In genomic region chr17:32943647-32944191, GRCh38 we compare ENCODE assay signal across 14 cellular contexts. TPM values are rescaled to one million over a fixed set of nuclear protein-coding genes. Genes with fewer than 3 reads are reported as not detected.
DNase-seq lines count a peak whose midpoint lies in the region; ATAC-seq and TF ChIP-seq lines count a peak whose summit lies in the region.
"Had no signal": no experiment of that assay in that cellular context is flagged by ENCODE, and none has a peak within 500 bp of the region (broad histone marks: within the 10 kb centered on the region; RNA-seq: fewer than 3 reads in every experiment).

No MANE protein-coding gene starts in this region.

- no peaks in the 10 kb centered on the region for H3K9me3 Mint-ChIP-seq in stimulated activated naive CD8-positive, alpha-beta T cell treated with anti-CD3 and anti-CD28 coated beads, Interleukin-15, amount 100 ng/mL, for 72 hours
- H3K9me3 Mint-ChIP-seq: activated T-cell treated with anti-CD3 and anti-CD28 coated beads, Interleukin-2, amount 50 U/mL, for 72 hours; dendritic cell treated with granulocyte-macrophage colony-stimulating factor and Interleukin-4, amounts not matched to agents 40 ng/mL and 50 ng/mL, for 4 days had no signal

- H2BK20ac ChIP-seq in IMR-90 (ENCODE audit: low read depth, low read length): 0 out of 2 replicates have a peak overlapping the region, but pooled peaks have one; percentile 26

- peaks cover 10% of the 10 kb centered on the region; the same call in 1 of the 2 replicates for H3K9me1 ChIP-seq in IMR-90 (ENCODE audit: insufficient read depth, low read length)

- H3K27ac Mint-ChIP-seq in stimulated activated naive CD8-positive, alpha-beta T cell treated with anti-CD3 and anti-CD28 coated beads, Interleukin-15, amount 100 ng/mL, for 72 hours: no peak overlapping the region
- H3K27ac Mint-ChIP-seq: activated T-cell treated with anti-CD3 and anti-CD28 coated beads, Interleukin-2, amount 50 U/mL, for 72 hours; dendritic cell treated with granulocyte-macrophage colony-stimulating factor and Interleukin-4, amounts not matched to agents 40 ng/mL and 50 ng/mL, for 4 days had no signal

- no peaks in the 10 kb centered on the region for H3K4me1 Mint-ChIP-seq in stimulated activated naive CD8-positive, alpha-beta T cell treated with anti-CD3 and anti-CD28 coated beads, Interleukin-15, amount 100 ng/mL, for 72 hours

- H2AFZ ChIP-seq in IMR-90 (replicated peaks; ENCODE audit: low read length, poor library complexity): no peak overlapping the region

- 0 out of 2 replicates have a peak overlapping the region, but pooled peaks have one; percentile 17 for H3K18ac ChIP-seq in IMR-90 (ENCODE audit: low read depth, low read length)

- H3K9ac ChIP-seq in IMR-90 (ENCODE audit: low read depth, low read length): no peak overlapping the region
- H3K9ac ChIP-seq: KMS-11 had no signal

- no peak overlapping the region for H3K56ac ChIP-seq in IMR-90 (ENCODE audit: extremely low read depth, insufficient read depth, low read length)

- in situ Hi-C loops in IMR-90 (cut with MboI; ENCODE audit: low sequenced_read_pairs): no loop called here

- no peak overlapping the region for H2BK15ac ChIP-seq in IMR-90 (ENCODE audit: low read depth, low read length)

- H4K91ac ChIP-seq in IMR-90 (ENCODE audit: insufficient read depth, low read depth, low read length): 0 out of 2 replicates have a peak overlapping the region, but pooled peaks have one; percentile 16

- H3K4me2 ChIP-seq in IMR-90 (ENCODE audit: low read depth, low read length): peak overlapping the region; percentile 22; the same call in 1 of the 2 replicates
- H3K4me2 ChIP-seq: KMS-11 had no signal

- no peak for TF ChIP-seq POLR2A in IMR-90 (IDR thresholded peaks at IDR 0.05; ENCODE audit: low read depth, low read length)

- H3K36me3 ChIP-seq in IMR-90 (ENCODE audit: control insufficient read depth, insufficient read depth, low read length): peaks cover 24% of the 10 kb centered on the region
- H3K36me3 ChIP-seq in lung (ENCODE audit: control insufficient read depth in 2 of 2, insufficient read depth in 2 of 2, low read length in 2 of 2): peaks cover 4 to 7% of the 10 kb centered on the region in 2 donors
- peaks cover 5% of the 10 kb centered on the region for H3K36me3 ChIP-seq in upper lobe of right lung

- H3K9me3 ChIP-seq in IMR-90 (ENCODE audit: control insufficient read depth, insufficient read depth, low read length) (no peaks in the 10 kb centered on the region), lung (ENCODE audit: control insufficient read depth in 2 of 2, insufficient read depth in 1 of 2, low read length in 1 of 2) (peaks cover 0 to 3% of the 10 kb centered on the region in 2 donors), upper lobe of right lung (no peaks in the 10 kb centered on the region)

- CTCF ChIA-PET in IMR-90 (lab: Yijun Ruan, JAX): interaction anchor here (1.3 kb wide), 1 partner anchor 13 kb away, joined by 3 read pairs; no protein-coding TSS in a partner anchor

- H3K4me1 ChIP-seq in IMR-90 (ENCODE audit: control insufficient read depth, insufficient read depth, low read length): peaks cover 14% of the 10 kb centered on the region
- peaks cover 0 to 3% of the 10 kb centered on the region in 2 donors for H3K4me1 ChIP-seq in lung (ENCODE audit: control insufficient read depth in 2 of 2, insufficient read depth in 2 of 2, low read length in 2 of 2)
- H3K4me1 ChIP-seq in upper lobe of right lung: no peaks in the 10 kb centered on the region

- peak overlapping the region; percentile 1; the same call in 1 of the 2 replicates for H2BK120ac ChIP-seq in IMR-90 (ENCODE audit: low read depth, low read length)

- no peak for TF ChIP-seq CTCF in IMR-90 (conservative IDR thresholded peaks at IDR 0.05; ENCODE audit: low read depth, low read length)
- no peak for TF ChIP-seq CTCF in lung (IDR thresholded peaks at IDR 0.05; ENCODE audit: control extremely low read depth, extremely low read depth)
- TF ChIP-seq CTCF in upper lobe of right lung (IDR thresholded peaks at IDR 0.05): no peak

- H3K27me3 Mint-ChIP-seq in stimulated activated naive CD8-positive, alpha-beta T cell treated with anti-CD3 and anti-CD28 coated beads, Interleukin-15, amount 100 ng/mL, for 72 hours: peaks cover 14% of the 10 kb centered on the region

- no peak overlapping the region; the same call in 1 of the 2 replicates for H4K5ac ChIP-seq in IMR-90 (ENCODE audit: low read depth, low read length)

- no TSS peak for BruUV-seq in IMR-90 (replicated peaks; lab: Mats Ljungman, UMichigan)

- intact Hi-C loops in IMR-90 (cut with micrococcal nuclease) (loop anchor here (1.0 kb wide), 1 partner anchor 15 kb away; the partner anchor contains the start of gene TMEM98), upper lobe of right lung (cut with DNase I) (no loop called here)

- POLR2A ChIA-PET in IMR-90 (lab: Charles Lee; ENCODE audit: unreplicated experiment): no interaction called here

- no peaks in the 10 kb centered on the region for H4K20me1 ChIP-seq in IMR-90 (ENCODE audit: insufficient read depth, low read length)

- ATAC-seq in IMR-90 (ENCODE audit: low read depth): peak; percentile 80
- peak; percentile 31 for ATAC-seq in lung (ENCODE audit: insufficient read depth, low FRiP score)
- ATAC-seq in upper lobe of right lung: peak; percentile 82
- no peak for ATAC-seq in stimulated activated naive CD8-positive, alpha-beta T cell treated with anti-CD3 and anti-CD28 coated beads, Interleukin-15, amount 100 ng/mL, for 72 hours
- ATAC-seq: activated T-cell treated with anti-CD3 and anti-CD28 coated beads, Interleukin-2, amount 50 U/mL, for 72 hours had no signal

- TF ChIP-seq RAD21 in IMR-90 (IDR thresholded peaks at IDR 0.05; ENCODE audit: low read length): no peak

- H4K8ac ChIP-seq in IMR-90 (ENCODE audit: low read depth in 2 of 2, low read length in 2 of 2): no peak overlapping the region

- peak overlapping the region; percentile 73 for H2AK9ac ChIP-seq in IMR-90 (replicated peaks; ENCODE audit: low read depth, low read length, poor library complexity)

- dilution Hi-C loops in IMR-90 (cut with HindIII; ENCODE audit: low sequenced_read_pairs, unreplicated experiment): no loop called here

- WGBS in IMR-90 (ENCODE audit: extremely low coverage in 2 of 2, insufficient read length in 1 of 2), 2 experiments: 20% methylated on average over 1 of the region's 8 CpGs; no CpG with 5 or more reads in 1 of the 2 experiments
- WGBS in lung, 2 donors: 54 to 69% methylated on average over 8 of the region's 8 CpGs

- peak; percentile 76 for DNase-seq in IMR-90
- peak; percentile 64 for DNase-seq in epidermal melanocyte (ENCODE audit: insufficient read length, low spot score)
- peak; percentile 55 for DNase-seq in lung (ENCODE audit: low spot score)
- DNase-seq in upper lobe of right lung: no peak
- DNase-seq in NCI-H82 (lab: John Stamatoyannopoulos, UW): no peak
- DNase-seq in stimulated activated naive CD8-positive, alpha-beta T cell treated with anti-CD3 and anti-CD28 coated beads, Interleukin-15, amount 100 ng/mL, for 72 hours: no peak
- DNase-seq in LoVo (ENCODE audit: low spot score): no peak
- DNase-seq: activated T-cell treated with anti-CD3 and anti-CD28 coated beads, Interleukin-2, amount 50 U/mL, for 72 hours; hippocampal formation; stimulated activated CD4-positive, alpha-beta T cell treated with anti-CD3 and anti-CD28 coated beads, Interleukin-4, amount 100 ng/mL, for 4 hours; WERI-Rb-1 had no signal

- H3K27ac ChIP-seq in IMR-90 (ENCODE audit: insufficient read depth, low read length) (peak overlapping the region; percentile 68; the same call in 1 of the 2 replicates), lung (ENCODE audit: low read depth in 1 of 2, low read length in 1 of 2) (peak overlapping the region in 1 of 2 donors; percentile 27), upper lobe of right lung (peak overlapping the region; percentile 66)
- H3K27ac ChIP-seq: KMS-11, WERI-Rb-1 had no signal

- H3K4me3 Mint-ChIP-seq in stimulated activated naive CD8-positive, alpha-beta T cell treated with anti-CD3 and anti-CD28 coated beads, Interleukin-15, amount 100 ng/mL, for 72 hours: no peak overlapping the region
- H3K4me3 Mint-ChIP-seq: activated T-cell treated with anti-CD3 and anti-CD28 coated beads, Interleukin-2, amount 50 U/mL, for 72 hours; dendritic cell treated with granulocyte-macrophage colony-stimulating factor and Interleukin-4, amounts not matched to agents 40 ng/mL and 50 ng/mL, for 4 days had no signal

- H3K79me1 ChIP-seq in IMR-90 (ENCODE audit: low read depth in 1 of 2, low read length in 2 of 2): no peaks in the 10 kb centered on the region

- peak overlapping the region; percentile 15; the same call in 1 of the 2 replicates for H3K23ac ChIP-seq in IMR-90 (ENCODE audit: low read depth, low read length)

- peak overlapping the region; percentile 48; the same call in 1 of the 2 replicates for H3K4ac ChIP-seq in IMR-90 (ENCODE audit: low read depth, low read length)

- H2BK5ac ChIP-seq in IMR-90 (ENCODE audit: low read depth, low read length, poor library complexity, severe bottlenecking): peak overlapping the region; percentile 68

- no peak overlapping the region; the same call in 1 of the 2 replicates for H3K14ac ChIP-seq in IMR-90 (replicated peaks; ENCODE audit: low read depth, low read length)

- peak overlapping the region; percentile 68 for H2AK5ac ChIP-seq in IMR-90 (ENCODE audit: low read depth, low read length)

- H3K4me3 ChIP-seq in IMR-90 (ENCODE audit: insufficient read depth, low read depth, low read length) (no peak overlapping the region), lung (no peak overlapping the region), upper lobe of right lung (no peak overlapping the region)

- no peaks in the 10 kb centered on the region for H3K27me3 ChIP-seq in IMR-90 (ENCODE audit: control insufficient read depth, insufficient read depth, low read length)
- H3K27me3 ChIP-seq in lung (ENCODE audit: control insufficient read depth, insufficient read depth): no peaks in the 10 kb centered on the region
- H3K27me3 ChIP-seq in upper lobe of right lung: no peaks in the 10 kb centered on the region

TF ChIP-seq in IMR-90, 13 proteins besides CTCF, POLR2A, EP300 and RAD21 (continues in another document):
- TF ChIP-seq MXI1 (IDR thresholded peaks at IDR 0.05; ENCODE audit: borderline replicate concordance, low read depth, low read length): no peak
- TF ChIP-seq CEBPB (IDR thresholded peaks at IDR 0.05; ENCODE audit: low read depth, low read length): peak; percentile 96

RNA-seq across cellular contexts. Expression of gene TMEM98, which starts 15.8 kb away (rescaled TPM):
- 129 and 173 TPM in 2 replicates for total RNA-seq in IMR-90 (2012; rRNA removed)
- polyA plus RNA-seq in IMR-90 (2012; rRNA removed): 195 TPM in 2 replicates
- 288 and 315 TPM in 2 replicates for polyA plus RNA-seq in IMR-90 (2012; cell fraction: cytosol; rRNA removed)
- polyA plus RNA-seq in IMR-90 (2012; cell fraction: nucleus; rRNA removed; ENCODE audit: low replicate concordance): 125 and 152 TPM in 2 replicates
- total RNA-seq in lung: 100 to 1,000 TPM in 1 of 2 donors, 10 to 100 TPM in 1; 46.8 to 176 TPM
- 10 to 100 TPM; 28.4 to 45.8 TPM for polyA plus RNA-seq in lung
- total RNA-seq in upper lobe of right lung: 72.9 TPM

RNA-seq across cellular contexts. Expression of gene SPACA3, which starts 47.9 kb away (rescaled TPM):
- total RNA-seq in IMR-90 (2012; rRNA removed): not detected in 2 replicates
- polyA plus RNA-seq in IMR-90 (2012; rRNA removed): not detected in 2 replicates
- polyA plus RNA-seq in IMR-90 (2012; cell fraction: cytosol; rRNA removed): not detected in 2 replicates
- not detected in 2 replicates for polyA plus RNA-seq in IMR-90 (2012; cell fraction: nucleus; rRNA removed; ENCODE audit: low replicate concordance)
- under 1 TPM in 1 of 2 donors, not detected in 1; 0.34 TPM for total RNA-seq in lung
- polyA plus RNA-seq in lung: under 1 TPM in 1 of 2 donors, not detected in 1; 0.05 TPM
- not detected for total RNA-seq in upper lobe of right lung
- total RNA-seq: activated T-cell treated with anti-CD3 and anti-CD28 coated beads, Interleukin-2, amount 50 U/mL, for 72 hours had no signal
- polyA plus RNA-seq: neural cell had no signal

Comparison
In these comparisons a context has a peak if more than half of its experiments do, and no peak if none do; other contexts are left out.
1. DNase-seq: peak in IMR-90 (single experiment), epidermal melanocyte (single experiment) and lung (single experiment); none in upper lobe of right lung (single experiment), NCI-H82 (single experiment), stimulated activated naive CD8-positive, alpha-beta T cell treated with anti-CD3 and anti-CD28 coated beads, Interleukin-15, amount 100 ng/mL, for 72 hours (0 of 2) and LoVo (single experiment).